In genomic region chr10:22475857-22476600, GRCh38 we compare ENCODE assay signal across 7 cellular contexts.
DNase-seq lines count a peak whose midpoint lies in the region; ATAC-seq, FAIRE-seq and TF ChIP-seq lines count a peak whose summit lies in the region.

No MANE protein-coding gene starts in this region.

- intact Hi-C loops in heart left ventricle (cut with DNase I), result no loop called here

- TF ChIP-seq CTCF in heart left ventricle (IDR thresholded peaks at IDR 0.05) (no peak), retinal pigment epithelial cell (conservative IDR thresholded peaks at IDR 0.05; ENCODE audit: low read depth, low read length) (no peak)

- no peak for FAIRE-seq in urothelium cell line (lab: Jason Lieb, UNC)

- DNase-seq in HAP-1 (ENCODE audit: low spot score in 2 of 2) (peak; percentile 17 to 51), heart left ventricle (peak in 1 of 5 donors; percentile 21), retinal pigment epithelial cell (ENCODE audit: low read depth) (no peak), urothelium cell line (ENCODE audit: low spot score) (no peak)
- DNase-seq in activated CD8-positive, alpha-beta memory T cell treated with anti-CD3 and anti-CD28 coated beads, Interleukin-2, amount 50 U/mL, for 48 hours, result peak; percentile 69
- DNase-seq in central memory CD4-positive, alpha-beta T cell, result no peak

- no peak for TF ChIP-seq POLR2A in heart left ventricle (IDR thresholded peaks at IDR 0.05)

- WGBS in heart left ventricle, 4 donors, result 1 to 4% (median 2%) methylated on average over 36 to 85 of the region's 85 CpGs

- no peak overlapping the region for H3K27ac ChIP-seq in heart left ventricle

- H3K9me3 ChIP-seq in HAP-1 (no peaks in the 10 kb centered on the region), heart left ventricle (no peaks in the 10 kb centered on the region)

- in situ Hi-C loops in HAP-1 (cut with MboI; ENCODE audit: low sequenced_read_pairs), result no loop called here

- H3K4me3 ChIP-seq in HAP-1 (peak overlapping the region; percentile 30), heart left ventricle (peak overlapping the region; percentile 7 to 54 (median 44)), retinal pigment epithelial cell (ENCODE audit: low read length) (peak overlapping the region; percentile 35)

- H3K4me1 ChIP-seq in HAP-1 (peaks cover 5% of the 10 kb centered on the region), heart left ventricle (peaks cover 0 to 22% (median 16%) of the 10 kb centered on the region in 12 donors)

- H3K36me3 ChIP-seq in HAP-1 (replicated peaks) (no peaks in the 10 kb centered on the region), heart left ventricle (no peaks in the 10 kb centered on the region)

- peaks cover 16% of the 10 kb centered on the region for H3K27me3 ChIP-seq in HAP-1 (ENCODE audit: low read depth)
- H3K27me3 ChIP-seq in heart left ventricle, result peaks cover 36 to 72% (median 63%) of the 10 kb centered on the region in 9 donors

- ATAC-seq in heart left ventricle, result peak in 2 of 4 donors; percentile 17 to 54
- no peak for ATAC-seq in HG02981 (IDR thresholded peaks at IDR 0.05; ENCODE audit: unreplicated experiment)

Comparison
In these comparisons a context has a peak if more than half of its experiments do, and no peak if none do; other contexts are left out.
1. DNase-seq: peak in HAP-1 (2 of 2) and activated CD8-positive, alpha-beta memory T cell treated with anti-CD3 and anti-CD28 coated beads, Interleukin-2, amount 50 U/mL, for 48 hours (single experiment); none in retinal pigment epithelial cell (single experiment), central memory CD4-positive, alpha-beta T cell (single experiment) and urothelium cell line (single experiment).
2. Peak in every context shown above with its lines, with median percentiles within 50 percentile points of each other: H3K4me3 ChIP-seq.